ENCODE assay signal across 19 cellular contexts in genomic region chr7:132377703-132378584, GRCh38.
"Had no signal": no experiment of that assay in that cellular context is flagged by ENCODE, and none has a peak within 500 bp of the region (broad histone marks: within the 10 kb centered on the region; RNA-seq: fewer than 3 reads in every experiment).

No MANE protein-coding gene starts in this region.

- H3K9me3 ChIP-seq: left lung, testis, upper lobe of right lung had no signal

- ATAC-seq: activated CD8-positive, alpha-beta T cell treated with anti-CD3 and anti-CD28 coated beads, Interleukin-2, amount 10 ng/mL, durations not matched to agents 7 days and 5 days; esophagus mucosa; left lung; stimulated activated naive CD8-positive, alpha-beta T cell treated with anti-CD3 and anti-CD28 coated beads, Interleukin-15, Interleukin-2, amounts not matched to agents 100 U/mL and 50 U/mL, for 24 hours; upper lobe of right lung had no signal

- H3K27ac ChIP-seq: left lung, testis, upper lobe of right lung had no signal

- H3K27me3 ChIP-seq: testis, upper lobe of right lung had no signal

- FAIRE-seq: TTC549 had no signal

- H3K9me3 Mint-ChIP-seq: activated B cell treated with CpG ODN at 0.5 μM for 24 hours; activated CD4-positive, alpha-beta T cell treated with anti-CD3 and anti-CD28 coated beads, Interleukin-2, amount 10 ng/mL, durations not matched to agents 24 days and 14 days; activated naive CD8-positive, alpha-beta T cell treated with anti-CD3 and anti-CD28 coated beads, Interleukin-2, amount 10 ng/mL, durations not matched to agents 7 days and 5 days; activated T-helper 1 cell treated with anti-CD3 and anti-CD28 coated beads, Interleukin-12 subunit alpha, Interleukin-12 subunit beta, Interleukin-2, Interleukin-4 antibody, amounts not matched to agents 30 ng/mL and 10 ng/mL and 1 ng/mL, durations not matched to agents 14 hours and 24 hours and 36 hours; neural crest cell had no signal

- H3K27ac Mint-ChIP-seq: activated B cell treated with CpG ODN at 0.5 μM for 24 hours; activated CD4-positive, alpha-beta T cell treated with anti-CD3 and anti-CD28 coated beads, Interleukin-2, amount 10 ng/mL, durations not matched to agents 24 days and 14 days; activated CD8-positive, alpha-beta T cell treated with anti-CD3 and anti-CD28 coated beads, Interleukin-2, amount 10 ng/mL, durations not matched to agents 7 days and 5 days; activated naive CD8-positive, alpha-beta T cell treated with anti-CD3 and anti-CD28 coated beads, Interleukin-2, amount 10 ng/mL, durations not matched to agents 7 days and 5 days; activated T-helper 1 cell treated with anti-CD3 and anti-CD28 coated beads, Interleukin-12 subunit alpha, Interleukin-12 subunit beta, Interleukin-2, Interleukin-4 antibody, amounts not matched to agents 30 ng/mL and 10 ng/mL and 1 ng/mL, durations not matched to agents 14 hours and 24 hours and 36 hours had no signal

- H3K36me3 ChIP-seq: left lung, upper lobe of right lung had no signal

- H3K4me2 ChIP-seq: smooth muscle cell had no signal

- DNase-seq: activated B cell treated with CpG ODN at 0.5 μM for 24 hours; activated CD4-positive, alpha-beta T cell treated with anti-CD3 and anti-CD28 coated beads, Interleukin-2, amount 10 ng/mL, durations not matched to agents 24 days and 14 days; activated CD8-positive, alpha-beta T cell treated with anti-CD3 and anti-CD28 coated beads, Interleukin-2, amount 10 ng/mL, durations not matched to agents 7 days and 5 days; activated naive CD4-positive, alpha-beta T cell; activated naive CD8-positive, alpha-beta T cell treated with anti-CD3 and anti-CD28 coated beads, Interleukin-2, amount 10 ng/mL, durations not matched to agents 7 days and 5 days; aorta; islet precursor cell; left lung; mesenchymal stem cell; retina; stimulated activated naive CD8-positive, alpha-beta T cell treated with anti-CD3 and anti-CD28 coated beads, Interleukin-15, Interleukin-2, amounts not matched to agents 100 U/mL and 50 U/mL, for 24 hours; SW 1271; testis; upper lobe of right lung had no signal

- H3K27me3 Mint-ChIP-seq: activated B cell treated with CpG ODN at 0.5 μM for 24 hours had no signal

- H3K4me3 ChIP-seq: left lung, smooth muscle cell, testis, upper lobe of right lung had no signal

- H3K4me3 Mint-ChIP-seq: activated B cell treated with CpG ODN at 0.5 μM for 24 hours; activated CD4-positive, alpha-beta T cell treated with anti-CD3 and anti-CD28 coated beads, Interleukin-2, amount 10 ng/mL, durations not matched to agents 24 days and 14 days; activated CD8-positive, alpha-beta T cell treated with anti-CD3 and anti-CD28 coated beads, Interleukin-2, amount 10 ng/mL, durations not matched to agents 7 days and 5 days; activated naive CD8-positive, alpha-beta T cell treated with anti-CD3 and anti-CD28 coated beads, Interleukin-2, amount 10 ng/mL, durations not matched to agents 7 days and 5 days; activated T-helper 1 cell treated with anti-CD3 and anti-CD28 coated beads, Interleukin-12 subunit alpha, Interleukin-12 subunit beta, Interleukin-2, Interleukin-4 antibody, amounts not matched to agents 30 ng/mL and 10 ng/mL and 1 ng/mL, durations not matched to agents 14 hours and 24 hours and 36 hours; neural crest cell had no signal

- H3K4me1 Mint-ChIP-seq: activated B cell treated with CpG ODN at 0.5 μM for 24 hours; activated CD4-positive, alpha-beta T cell treated with anti-CD3 and anti-CD28 coated beads, Interleukin-2, amount 10 ng/mL, durations not matched to agents 24 days and 14 days had no signal
